7 cellular contexts compared by ENCODE assay signal in the genomic region with DNA sequence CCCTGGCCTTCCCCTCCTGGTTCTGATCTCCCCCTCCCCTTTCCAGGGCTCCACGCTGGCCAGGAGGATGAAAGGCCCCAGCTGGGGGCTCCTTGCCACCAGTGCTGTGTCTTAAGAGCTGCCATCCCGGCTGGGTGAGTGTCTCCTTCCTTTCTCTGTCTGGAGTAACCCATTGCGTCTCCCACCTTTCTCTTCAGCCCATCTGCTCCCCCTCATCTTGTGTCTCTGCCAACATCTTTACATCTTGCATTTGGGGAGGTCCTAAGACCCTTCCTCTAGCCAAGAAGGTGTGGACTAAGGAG. TPM values are rescaled to one million over a fixed set of nuclear protein-coding genes. Genes with fewer than 3 reads are reported as not detected.
DNase-seq lines count a peak whose midpoint lies in the region; ATAC-seq, FAIRE-seq and TF ChIP-seq lines count a peak whose summit lies in the region.

No MANE protein-coding gene starts in this region.

- intact Hi-C loops in left lung (cut with DNase I): no loop called here

- H3K4me1 Mint-ChIP-seq in IgD-negative memory B cell: peaks cover 16 to 25% (median 23%) of the 10 kb centered on the region in 3 donors
- H3K4me1 Mint-ChIP-seq in astrocyte (ENCODE audit: low read depth, unreplicated experiment): peaks cover 23% of the 10 kb centered on the region

- H3K4me3 Mint-ChIP-seq in IgD-negative memory B cell: peak overlapping the region; percentile 78 to 94 (median 91)
- peak overlapping the region; percentile 92 for H3K4me3 Mint-ChIP-seq in astrocyte (ENCODE audit: unreplicated experiment)

- TF ChIP-seq CTCF in astrocyte (IDR thresholded peaks at IDR 0.05; ENCODE audit: insufficient read depth, low read depth, low read length): no peak
- no peak for TF ChIP-seq CTCF in left lung (IDR thresholded peaks at IDR 0.05)

- H3K27me3 Mint-ChIP-seq in IgD-negative memory B cell (no peaks in the 10 kb centered on the region), astrocyte (ENCODE audit: low read depth, unreplicated experiment) (no peaks in the 10 kb centered on the region)

- H3K4me2 ChIP-seq in astrocyte (ENCODE audit: low read length): peak overlapping the region; percentile 93

- H3K27ac Mint-ChIP-seq in IgD-negative memory B cell: peak overlapping the region; percentile 71 to 93 (median 87)
- peak overlapping the region; percentile 92 for H3K27ac Mint-ChIP-seq in astrocyte (ENCODE audit: unreplicated experiment)

- ATAC-seq in left lung: no peak

- H3K9me3 ChIP-seq in astrocyte (ENCODE audit: insufficient read depth, low read depth, low read length) (no peaks in the 10 kb centered on the region), left lung (no peaks in the 10 kb centered on the region), subcutaneous abdominal adipose tissue (ENCODE audit: control insufficient read depth in 5 of 5, low read length in 5 of 5) (no peaks in the 10 kb centered on the region)

- H3K36me3 ChIP-seq in astrocyte (ENCODE audit: insufficient read depth, low read length): peaks cover 15% of the 10 kb centered on the region
- peaks cover 0 to 31% of the 10 kb centered on the region in 2 donors for H3K36me3 ChIP-seq in left lung
- peaks cover 0 to 30% (median 25%) of the 10 kb centered on the region in 5 donors for H3K36me3 ChIP-seq in subcutaneous abdominal adipose tissue (ENCODE audit: control insufficient read depth in 5 of 5, insufficient read depth in 5 of 5, low read length in 5 of 5)

- H3K9ac ChIP-seq in astrocyte (ENCODE audit: low read length) (peak overlapping the region; percentile 96), subcutaneous abdominal adipose tissue (ENCODE audit: low read length in 5 of 5) (peak overlapping the region; percentile 85 to 99 (median 92))

- DNase-seq in astrocyte (ENCODE audit: low read depth): no peak
- DNase-seq in left lung: no peak
- DNase-seq in NCI-H69 (lab: John Stamatoyannopoulos, UW): no peak
- no peak for DNase-seq in HT-29 (ENCODE audit: low spot score)
- DNase-seq in NCI-H2029 (lab: John Stamatoyannopoulos, UW): no peak

- H3K9me3 Mint-ChIP-seq in IgD-negative memory B cell (no peaks in the 10 kb centered on the region), astrocyte (ENCODE audit: unreplicated experiment) (no peaks in the 10 kb centered on the region)

- peaks cover 37% of the 10 kb centered on the region for H4K20me1 ChIP-seq in astrocyte (ENCODE audit: insufficient read depth, low read length)

- H3K36me3 Mint-ChIP-seq in IgD-negative memory B cell (peaks cover 2% of the 10 kb centered on the region), astrocyte (ENCODE audit: low read depth, unreplicated experiment) (peaks cover 16% of the 10 kb centered on the region)

- no peak for FAIRE-seq in astrocyte (lab: Jason Lieb, UNC)

- H2AFZ ChIP-seq in astrocyte (ENCODE audit: low read depth, low read length): peak overlapping the region; percentile 73

- H3K27me3 ChIP-seq in astrocyte (ENCODE audit: insufficient read depth, low read length): no peaks in the 10 kb centered on the region
- H3K27me3 ChIP-seq in left lung: no peaks in the 10 kb centered on the region
- H3K27me3 ChIP-seq in subcutaneous abdominal adipose tissue (ENCODE audit: control insufficient read depth in 5 of 5, insufficient read depth in 4 of 5, low read length in 5 of 5): no peaks in the 10 kb centered on the region

- H3K4me3 ChIP-seq in astrocyte (ENCODE audit: insufficient read depth, low read depth, low read length): peak overlapping the region; percentile 82
- H3K4me3 ChIP-seq in left lung: peak overlapping the region; percentile 82 to 85
- peak overlapping the region; percentile 83 to 93 (median 85) for H3K4me3 ChIP-seq in subcutaneous abdominal adipose tissue (ENCODE audit: low read depth in 1 of 5, low read length in 5 of 5)

- H3K27ac ChIP-seq in astrocyte (ENCODE audit: low read depth, low read length) (peak overlapping the region; percentile 76), left lung (peak overlapping the region; percentile 78 to 84), subcutaneous abdominal adipose tissue (ENCODE audit: low read depth, low read length) (peak overlapping the region; percentile 82)

- H3K4me1 ChIP-seq in astrocyte (ENCODE audit: insufficient read depth, low read length) (peaks cover 22% of the 10 kb centered on the region), left lung (peaks cover 25 to 41% of the 10 kb centered on the region in 2 donors), subcutaneous abdominal adipose tissue (ENCODE audit: control insufficient read depth in 5 of 5, insufficient read depth in 5 of 5, low read length in 5 of 5) (peaks cover 14 to 64% (median 60%) of the 10 kb centered on the region in 5 donors)

- H3K79me2 ChIP-seq in astrocyte (ENCODE audit: insufficient read depth, low read length): peaks cover 57% of the 10 kb centered on the region

RNA-seq across cellular contexts. Expression of a gene that starts 0.5 kb away (rescaled TPM):
- polyA plus RNA-seq in IgD-negative memory B cell: 0.65 TPM
- 19.6 and 21.4 TPM in 2 replicates for total RNA-seq in astrocyte
- 10 to 100 TPM; 37.1 to 49.9 TPM for total RNA-seq in left lung
- total RNA-seq in HT-29 (2014; rRNA removed; shearing (Covaris generic)): 14.6 and 20.3 TPM in 2 replicates

RNA-seq across cellular contexts. Expression of a gene that starts 4.4 kb away (rescaled TPM):
- 2.3 TPM for polyA plus RNA-seq in IgD-negative memory B cell
- total RNA-seq in astrocyte (2.1 and 3.6 TPM in 2 replicates), left lung (10 to 100 TPM; 11.3 to 18.6 TPM)
- 2.7 and 4.3 TPM in 2 replicates for total RNA-seq in HT-29 (2014; rRNA removed; shearing (Covaris generic))

RNA-seq across cellular contexts. Expression of a gene that starts 14.2 kb away (rescaled TPM):
- polyA plus RNA-seq in IgD-negative memory B cell: 127 TPM
- total RNA-seq in astrocyte: 147 and 162 TPM in 2 replicates
- total RNA-seq in left lung: 100 to 1,000 TPM; 119 to 138 TPM
- 63.4 and 72.1 TPM in 2 replicates for total RNA-seq in HT-29 (2014; rRNA removed; shearing (Covaris generic))

RNA-seq across cellular contexts. Expression of a gene that starts 21.2 kb away (rescaled TPM):
- polyA plus RNA-seq in IgD-negative memory B cell: 5.6 TPM
- total RNA-seq in astrocyte (13.7 and 16.6 TPM in 2 replicates), left lung (10 to 100 TPM; 11.9 to 13.2 TPM)
- 4.3 and 7.9 TPM in 2 replicates for total RNA-seq in HT-29 (2014; rRNA removed; shearing (Covaris generic))

RNA-seq across cellular contexts. Expression of a gene that starts 45.6 kb away (rescaled TPM):
- 0.49 TPM for polyA plus RNA-seq in IgD-negative memory B cell
- total RNA-seq in astrocyte (29.3 and 39.5 TPM in 2 replicates), left lung (10 to 100 TPM; 13.2 to 27.1 TPM)
- not detected in 2 replicates for total RNA-seq in HT-29 (2014; rRNA removed; shearing (Covaris generic))
